In genomic region chr2:48440103-48440390, GRCh38 we compare ENCODE assay signal across 8 cellular contexts. TPM values are rescaled to one million over a fixed set of nuclear protein-coding genes. Genes with fewer than 3 reads are reported as not detected.
A peak's percentile ranks its signal among the peaks of the same experiment; 100 is the strongest.
DNase-seq lines count a peak whose midpoint lies in the region; ATAC-seq and TF ChIP-seq lines count a peak whose summit lies in the region.

No MANE protein-coding gene starts in this region.

- peaks cover 36% of the 10 kb centered on the region for H3K79me2 ChIP-seq in SU-DHL-6 (ENCODE audit: insufficient read depth, low read length)

- peaks cover 10% of the 10 kb centered on the region; the same call in 1 of the 2 replicates for H3F3A ChIP-seq in SU-DHL-6 (ENCODE audit: insufficient read depth)

- WGBS in iPS DF 6.9 (ENCODE audit: insufficient coverage, insufficient read length), result no CpG with 5 or more reads among the region's 6 CpGs
- WGBS in testis, 2 donors, result 1% methylated on average over 6 of the region's 6 CpGs

- no peaks in the 10 kb centered on the region for H3K27me3 ChIP-seq in SU-DHL-6 (ENCODE audit: low read length)
- H3K27me3 ChIP-seq in iPS DF 6.9 (ENCODE audit: control insufficient read depth, insufficient read depth, low read length), result no peaks in the 10 kb centered on the region
- no peaks in the 10 kb centered on the region for H3K27me3 ChIP-seq in testis

- intact Hi-C loops in testis (cut with DNase I; ENCODE audit: low total_unique reads), result no loop called here

- H3K4me1 ChIP-seq in iPS DF 6.9 (ENCODE audit: control insufficient read depth, insufficient read depth, low read length) (0 out of 2 replicates have a peak, but pooled peaks cover under 1% of the 10 kb centered on the region), testis (peaks cover 11% of the 10 kb centered on the region)

- peak overlapping the region; percentile 98 for H3K4me2 ChIP-seq in SU-DHL-6 (ENCODE audit: low read depth, low read length, poor library complexity, severe bottlenecking)

- H3K9ac ChIP-seq in SU-DHL-6 (ENCODE audit: low read length), result peak overlapping the region; percentile 78

- H4K20me1 ChIP-seq in SU-DHL-6 (ENCODE audit: low read depth, low read length), result no peaks in the 10 kb centered on the region

- peak overlapping the region; percentile 99 for H2AFZ ChIP-seq in SU-DHL-6 (ENCODE audit: low read depth, low read length, severe bottlenecking)

- H3K4me3 ChIP-seq in SU-DHL-6 (ENCODE audit: insufficient read depth, low read length, poor library complexity, severe bottlenecking) (peak overlapping the region; percentile 97), iPS DF 6.9 (ENCODE audit: low read length) (peak overlapping the region; percentile 69; the same call in 1 of the 2 replicates), testis (peak overlapping the region; percentile 82 to 83)

- H3K36me3 ChIP-seq in SU-DHL-6 (ENCODE audit: low read length) (no peaks in the 10 kb centered on the region), iPS DF 6.9 (ENCODE audit: control insufficient read depth, insufficient read depth, low read length) (no peaks in the 10 kb centered on the region), testis (ENCODE audit: low read depth, missing control alignments) (no peaks in the 10 kb centered on the region)

- TF ChIP-seq CTCF in SU-DHL-6 (IDR thresholded peaks at IDR 0.05; ENCODE audit: insufficient read depth, low read length, poor library complexity, severe bottlenecking), result no peak
- TF ChIP-seq CTCF in testis (IDR thresholded peaks at IDR 0.05), result no peak

- no peak for ATAC-seq in GM21825 (IDR thresholded peaks at IDR 0.05; ENCODE audit: unreplicated experiment)

- TF ChIP-seq POLR2A in testis (IDR thresholded peaks at IDR 0.05), result no peak

- DNase-seq in DMS79 treated with DMSO at 0.1 percent for 48 hours (lab: John Stamatoyannopoulos, UW) (peak; percentile 76), DMS79 (lab: John Stamatoyannopoulos, UW) (no peak), iPS DF 6.9 (ENCODE audit: low read depth, low spot score) (no peak), testis (no peak), D341Med (ENCODE audit: low spot score) (no peak), COLO668 (lab: John Stamatoyannopoulos, UW; ENCODE audit: unreplicated experiment) (no peak)

- no peaks in the 10 kb centered on the region for H3K9me3 ChIP-seq in SU-DHL-6 (ENCODE audit: insufficient read depth, low read length)
- no peaks in the 10 kb centered on the region for H3K9me3 ChIP-seq in iPS DF 6.9 (ENCODE audit: control insufficient read depth, insufficient read depth, low read length)
- H3K9me3 ChIP-seq in testis, result no peaks in the 10 kb centered on the region

- H3K27ac ChIP-seq in SU-DHL-6 (ENCODE audit: low read depth, low read length), result peak overlapping the region; percentile 73
- H3K27ac ChIP-seq in iPS DF 6.9 (ENCODE audit: low read length), result no peak overlapping the region
- H3K27ac ChIP-seq in testis, result peak overlapping the region; percentile 94 to 95

- no peaks in the 10 kb centered on the region for H3K9me2 ChIP-seq in SU-DHL-6 (replicated peaks; ENCODE audit: insufficient read depth, low read length)

RNA-seq across cellular contexts. Expression of gene PPP1R21, which starts 0.5 kb away (rescaled TPM):
- total RNA-seq in testis, result 10 to 100 TPM; 48.5 to 58.6 TPM
- 25.3 TPM for polyA plus RNA-seq in testis (ENCODE audit: insufficient read depth, low read depth, low replicate concordance)
